ENCODE assay signal across 8 cellular contexts in genomic region chr14:55430024-55430690, GRCh38. TPM values are rescaled to one million over a fixed set of nuclear protein-coding genes. Genes with fewer than 3 reads are reported as not detected.
A peak's percentile ranks its signal among the peaks of the same experiment; 100 is the strongest.
DNase-seq lines count a peak whose midpoint lies in the region; ATAC-seq, FAIRE-seq and TF ChIP-seq lines count a peak whose summit lies in the region.

No MANE protein-coding gene starts in this region.

- no peaks in the 10 kb centered on the region for H3K27me3 ChIP-seq in esophagus squamous epithelium
- H3K27me3 ChIP-seq in pancreas: no peaks in the 10 kb centered on the region

- DNase-seq in stimulated activated CD4-positive, alpha-beta T cell treated with anti-CD3 and anti-CD28 coated beads, Interleukin-2, amount 100 ng/mL, for 4 hours (ENCODE audit: low read depth): peak; percentile 40
- DNase-seq in stimulated activated CD4-positive, alpha-beta T cell treated with anti-CD3 and anti-CD28 coated beads, Interleukin-12 subunit alpha, Interleukin-12 subunit beta, amount 100 ng/mL, for 4 hours: no peak
- DNase-seq in NCI-H2196 treated with DMSO at 0.1 percent for 48 hours (lab: John Stamatoyannopoulos, UW; ENCODE audit: unreplicated experiment): peak; percentile 57
- DNase-seq in esophagus squamous epithelium (lab: John Stamatoyannopoulos, UW): no peak
- DNase-seq in pancreas: peak in 3 of 6 donors; percentile 24 to 44 (median 36)
- no peak for DNase-seq in islet precursor cell

- intact Hi-C loops in esophagus squamous epithelium (cut with DNase I) (loop anchor here (5.0 kb wide), 1 partner anchor 183 kb away; no protein-coding TSS in a partner anchor), pancreas (cut with DNase I) (loop anchor here in 1 of 3 donors (10.0 kb wide), 1 partner anchor 1045 kb away; no protein-coding TSS in a partner anchor)

- H3K4me1 ChIP-seq in esophagus squamous epithelium (peaks cover 0 to 15% (median 0%) of the 10 kb centered on the region in 3 donors), pancreas (no peaks in the 10 kb centered on the region)

- WGBS in esophagus squamous epithelium, 2 donors: 0% methylated on average over 1 of the region's 1 CpG
- 4 to 12% methylated on average over 1 of the region's 1 CpG for WGBS in pancreas, 2 donors

- no peak overlapping the region for H3K4me3 ChIP-seq in esophagus squamous epithelium
- H3K4me3 ChIP-seq in pancreas: no peak overlapping the region

- H3K9me3 ChIP-seq in esophagus squamous epithelium (no peaks in the 10 kb centered on the region), pancreas (no peaks in the 10 kb centered on the region)

- TF ChIP-seq POLR2A in esophagus squamous epithelium (IDR thresholded peaks at IDR 0.05): no peak

- ATAC-seq in HG02870 (IDR thresholded peaks at IDR 0.05; ENCODE audit: unreplicated experiment) (peak; percentile 63), pancreas (peak; percentile 66 to 96 (median 92))
- ATAC-seq in activated CD4-positive, CD25-positive, alpha-beta regulatory T cell treated with anti-CD3 and anti-CD28 coated beads, Interleukin-2, amount 50 U/mL, for 24 hours: peak; percentile 82 to 85

- peak overlapping the region in 2 of 4 donors; percentile 29 to 45 for H3K27ac ChIP-seq in esophagus squamous epithelium
- no peak overlapping the region for H3K27ac ChIP-seq in pancreas

- no peaks in the 10 kb centered on the region for H3K36me3 ChIP-seq in esophagus squamous epithelium
- H3K36me3 ChIP-seq in pancreas: no peaks in the 10 kb centered on the region

- no peak for FAIRE-seq in pancreas (lab: Jason Lieb, UNC)

- TF ChIP-seq CTCF in esophagus squamous epithelium (IDR thresholded peaks at IDR 0.05): peak in 5 of 6 experiments; percentile 3 to 62 (median 26)
- peak in 3 of 4 donors; percentile 8 to 26 (median 9) for TF ChIP-seq CTCF in pancreas (IDR thresholded peaks at IDR 0.05)

RNA-seq across cellular contexts. Expression of gene TBPL2, which starts 10.3 kb away (rescaled TPM):
- total RNA-seq in esophagus squamous epithelium (not detected), pancreas (not detected)
- polyA plus RNA-seq in pancreas: not detected

RNA-seq across cellular contexts. Expression of gene ATG14, which starts 18.5 kb away (rescaled TPM):
- total RNA-seq in esophagus squamous epithelium: 10 to 100 TPM in 1 of 4 donors, 1 to 10 TPM in 3; 4.6 to 12.8 (median 7.5) TPM
- 1 to 10 TPM; 3.0 to 5.6 (median 4.2) TPM for total RNA-seq in pancreas
- polyA plus RNA-seq in pancreas: 1 to 10 TPM; 5.4 to 8.1 TPM

Comparison
In these comparisons a context has a peak if more than half of its experiments do, and no peak if none do; other contexts are left out.
1. DNase-seq: peak in stimulated activated CD4-positive, alpha-beta T cell treated with anti-CD3 and anti-CD28 coated beads, Interleukin-2, amount 100 ng/mL, for 4 hours (single experiment) and NCI-H2196 treated with DMSO at 0.1 percent for 48 hours (single experiment); none in stimulated activated CD4-positive, alpha-beta T cell treated with anti-CD3 and anti-CD28 coated beads, Interleukin-12 subunit alpha, Interleukin-12 subunit beta, amount 100 ng/mL, for 4 hours (single experiment), esophagus squamous epithelium (single experiment) and islet precursor cell (single experiment).
2. Peak in every context shown above with its lines, with median percentiles within 50 percentile points of each other: ATAC-seq.